27 cellular contexts compared by ENCODE assay signal in genomic region chr16:74123195-74123594, GRCh38.
"Had no signal": no experiment of that assay in that cellular context is flagged by ENCODE, and none has a peak within 500 bp of the region (broad histone marks: within the 10 kb centered on the region; RNA-seq: fewer than 3 reads in every experiment).

No MANE protein-coding gene starts in this region.

- FAIRE-seq: colon, endometrium, endothelial cell of umbilical vein, frontal cortex had no signal

- ATAC-seq: effector memory CD8-positive, alpha-beta T cell; esophagus mucosa; foreskin keratinocyte; gastrocnemius medialis; gastroesophageal sphincter; heart left ventricle; heart right ventricle had no signal

- H3K36me3 ChIP-seq: colonic mucosa, esophagus muscularis mucosa, esophagus squamous epithelium, gastrocnemius medialis, gastroesophageal sphincter, heart left ventricle, heart right ventricle had no signal

- H3K4me3 ChIP-seq: colonic mucosa, coronary artery, dorsolateral prefrontal cortex, esophagus muscularis mucosa, esophagus squamous epithelium, gastrocnemius medialis, gastroesophageal sphincter, heart left ventricle, heart right ventricle had no signal

- H3K27me3 ChIP-seq: colonic mucosa, dorsolateral prefrontal cortex, esophagus muscularis mucosa, esophagus squamous epithelium, foreskin keratinocyte, gastrocnemius medialis, gastroesophageal sphincter, heart left ventricle had no signal

- H3K9me3 ChIP-seq: colonic mucosa, gastrocnemius medialis had no signal

- DNase-seq: colonic mucosa; cortex of kidney; dermis blood vessel endothelial cell; dorsolateral prefrontal cortex; effector CD4-positive, alpha-beta T cell; effector CD8-positive, alpha-beta T cell; effector memory CD4-positive, alpha-beta T cell; effector memory CD8-positive, alpha-beta T cell; endodermal cell; erythroblast; esophagus squamous epithelium; foreskin fibroblast; foreskin melanocyte; gastrocnemius medialis; glutamatergic neuron; head of caudate nucleus; heart left ventricle; heart right ventricle had no signal

- H3K4me1 ChIP-seq: colonic mucosa, esophagus muscularis mucosa, esophagus squamous epithelium, foreskin keratinocyte, gastrocnemius medialis, gastroesophageal sphincter, heart left ventricle, heart right ventricle had no signal

- H3K27ac ChIP-seq: colonic mucosa, coronary artery, dorsolateral prefrontal cortex, esophagus muscularis mucosa, esophagus squamous epithelium, foreskin keratinocyte, gastrocnemius medialis, gastroesophageal sphincter, heart left ventricle, heart right ventricle had no signal
